Comparison of ENCODE assay signal across 21 cellular contexts in genomic region chr6:42385339-42385738, GRCh38.
DNase-seq lines count a peak whose midpoint lies in the region; ATAC-seq, FAIRE-seq and TF ChIP-seq lines count a peak whose summit lies in the region.
"Had no signal": no experiment of that assay in that cellular context is flagged by ENCODE, and none has a peak within 500 bp of the region (broad histone marks: within the 10 kb centered on the region; RNA-seq: fewer than 3 reads in every experiment).

No MANE protein-coding gene starts in this region.

- intact Hi-C loops in CD8-positive, alpha-beta T cell (cut with DNase I, micrococcal nuclease) = loop anchor here in 1 of 2 experiments (5.0 kb wide), 1 partner anchor 42 kb away; no protein-coding TSS in a partner anchor
- intact Hi-C loops in stomach (cut with DNase I; ENCODE audit: low total_unique reads) = no loop called here

- TF ChIP-seq POLR2A in stomach (IDR thresholded peaks at IDR 0.05) = no peak

- no peaks in the 10 kb centered on the region for H3K9me3 Mint-ChIP-seq in activated CD8-positive, alpha-beta memory T cell treated with anti-CD3 and anti-CD28 coated beads, Interleukin-2, amount 10 ng/mL, durations not matched to agents 7 days and 5 days (ENCODE audit: low read depth)
- H3K9me3 Mint-ChIP-seq in CD8-positive, alpha-beta T cell = no peaks in the 10 kb centered on the region
- H3K9me3 Mint-ChIP-seq: IgD-negative memory B cell had no signal

- TF ChIP-seq CTCF in CD8-positive, alpha-beta T cell (IDR thresholded peaks at IDR 0.05) = no peak
- TF ChIP-seq CTCF in stomach (IDR thresholded peaks at IDR 0.05) = no peak

- peak overlapping the region; percentile 21 for H3K27ac Mint-ChIP-seq in activated CD8-positive, alpha-beta memory T cell treated with anti-CD3 and anti-CD28 coated beads, Interleukin-2, amount 10 ng/mL, durations not matched to agents 7 days and 5 days
- peak overlapping the region; percentile 53 for H3K27ac Mint-ChIP-seq in CD8-positive, alpha-beta T cell
- H3K27ac Mint-ChIP-seq in T-helper 17 cell = peak overlapping the region; percentile 99
- H3K27ac Mint-ChIP-seq: IgD-negative memory B cell had no signal

- H3K4me3 ChIP-seq in CD8-positive, alpha-beta T cell (ENCODE audit: low read depth, low read length) = no peak overlapping the region
- H3K4me3 ChIP-seq in small intestine (ENCODE audit: low read depth in 1 of 2, low read length in 2 of 2) = no peak overlapping the region
- H3K4me3 ChIP-seq in stomach = no peak overlapping the region

- H3K4me1 ChIP-seq in CD8-positive, alpha-beta T cell (ENCODE audit: insufficient read depth, low read length) = peaks cover 73% of the 10 kb centered on the region
- H3K4me1 ChIP-seq in small intestine (ENCODE audit: control insufficient read depth in 2 of 2, insufficient read depth in 1 of 2, low read depth in 1 of 2, low read length in 1 of 2) = peaks cover 0 to 8% of the 10 kb centered on the region in 2 donors
- peaks cover 0 to 23% (median 7%) of the 10 kb centered on the region in 4 donors for H3K4me1 ChIP-seq in stomach
- H3K4me1 ChIP-seq: Caco-2 had no signal

- H3K4me3 Mint-ChIP-seq in activated CD8-positive, alpha-beta memory T cell treated with anti-CD3 and anti-CD28 coated beads, Interleukin-2, amount 10 ng/mL, durations not matched to agents 7 days and 5 days = no peak overlapping the region
- no peak overlapping the region for H3K4me3 Mint-ChIP-seq in CD8-positive, alpha-beta T cell
- no peak overlapping the region for H3K4me3 Mint-ChIP-seq in T-helper 17 cell

- POLR2A ChIA-PET in CD8-positive, alpha-beta T cell (lab: Charles Lee) = interaction anchor here (0.6 kb wide), 1 partner anchor 123 kb away, joined by 3 read pairs; no protein-coding TSS in a partner anchor

- no peaks in the 10 kb centered on the region for H3K36me3 ChIP-seq in CD8-positive, alpha-beta T cell (ENCODE audit: insufficient read depth, low read length)
- H3K36me3 ChIP-seq in small intestine (ENCODE audit: control insufficient read depth in 2 of 2, insufficient read depth in 2 of 2, low read length in 2 of 2) (no peaks in the 10 kb centered on the region), stomach (no peaks in the 10 kb centered on the region)

- no peak for TF ChIP-seq EP300 in stomach (IDR thresholded peaks at IDR 0.05)

- no peak for FAIRE-seq in small intestine (lab: Jason Lieb, UNC)
- FAIRE-seq: GM12892, GM19239 had no signal

- WGBS in small intestine, 3 donors = 11 to 68% (median 44%) methylated on average over 5 of the region's 5 CpGs
- 79 to 86% (median 85%) methylated on average over 5 of the region's 5 CpGs for WGBS in stomach, 5 donors

- peaks cover 96% of the 10 kb centered on the region for H3K4me1 Mint-ChIP-seq in activated CD8-positive, alpha-beta memory T cell treated with anti-CD3 and anti-CD28 coated beads, Interleukin-2, amount 10 ng/mL, durations not matched to agents 7 days and 5 days
- peaks cover 83% of the 10 kb centered on the region for H3K4me1 Mint-ChIP-seq in CD8-positive, alpha-beta T cell (ENCODE audit: low read depth)
- H3K4me1 Mint-ChIP-seq in T-helper 17 cell = peaks cover 57% of the 10 kb centered on the region

- no peaks in the 10 kb centered on the region for H3K27me3 ChIP-seq in CD8-positive, alpha-beta T cell (ENCODE audit: insufficient read depth, low read length)
- no peaks in the 10 kb centered on the region for H3K27me3 ChIP-seq in small intestine (ENCODE audit: control insufficient read depth in 2 of 2, insufficient read depth in 2 of 2, low read length in 2 of 2)
- no peaks in the 10 kb centered on the region for H3K27me3 ChIP-seq in stomach

- ATAC-seq in activated CD8-positive, alpha-beta memory T cell treated with anti-CD3 and anti-CD28 coated beads, Interleukin-2, amount 10 ng/mL, durations not matched to agents 7 days and 5 days = no peak
- ATAC-seq in CD8-positive, alpha-beta T cell = no peak
- ATAC-seq in T-helper 17 cell = no peak
- ATAC-seq: HCT116, Panc1 had no signal

- no peak for DNase-seq in activated CD8-positive, alpha-beta memory T cell treated with anti-CD3 and anti-CD28 coated beads, Interleukin-2, amount 10 ng/mL, durations not matched to agents 7 days and 5 days
- no peak for DNase-seq in activated CD8-positive, alpha-beta memory T cell treated with anti-CD3 and anti-CD28 coated beads for 24 hours
- no peak for DNase-seq in CD8-positive, alpha-beta T cell
- DNase-seq in T-helper 17 cell (no peak), small intestine (peak; percentile 50), HuH-7 (ENCODE audit: low spot score) (no peak), stomach (no peak)
- DNase-seq: Caco-2, DMS79, NCI-H1048, NCI-H1694, NCI-H2029 treated with DMSO at 0.1 percent for 48 hours, NCI-H446 treated with DMSO at 0.1 percent for 48 hours, NCI-H526 treated with DMSO at 0.1 percent for 48 hours, SHP77 treated with DMSO at 0.1 percent for 48 hours had no signal

- CTCF ChIA-PET in activated CD8-positive, alpha-beta memory T cell treated with anti-CD3 and anti-CD28 coated beads, Interleukin-2, amount 10 ng/mL, durations not matched to agents 7 days and 5 days (lab: Charles Lee) = interaction anchor here (1.6 to 1.8 kb wide), 2 partner anchors 17 to 162 kb away, joined by 4 to 6 read pairs; no protein-coding TSS in a partner anchor
- CTCF ChIA-PET in CD8-positive, alpha-beta T cell (lab: Charles Lee) = interaction anchor here (0.8 kb wide), 1 partner anchor 146 kb away, joined by 3 read pairs; no protein-coding TSS in a partner anchor

- H3K9me3 ChIP-seq in CD8-positive, alpha-beta T cell (ENCODE audit: low read length) = no peaks in the 10 kb centered on the region
- H3K9me3 ChIP-seq in T-helper 17 cell (ENCODE audit: control insufficient read depth, low read length, poor library complexity, severe bottlenecking) (no peaks in the 10 kb centered on the region), small intestine (ENCODE audit: control insufficient read depth, low read depth) (no peaks in the 10 kb centered on the region), stomach (no peaks in the 10 kb centered on the region)
- H3K9me3 ChIP-seq: Caco-2 had no signal

- H3K36me3 Mint-ChIP-seq in activated CD8-positive, alpha-beta memory T cell treated with anti-CD3 and anti-CD28 coated beads, Interleukin-2, amount 10 ng/mL, durations not matched to agents 7 days and 5 days = peaks cover 14% of the 10 kb centered on the region
- H3K36me3 Mint-ChIP-seq in CD8-positive, alpha-beta T cell = peaks cover 2% of the 10 kb centered on the region
- no peaks in the 10 kb centered on the region for H3K36me3 Mint-ChIP-seq in T-helper 17 cell (ENCODE audit: low read depth)

- H3K27me3 Mint-ChIP-seq in activated CD8-positive, alpha-beta memory T cell treated with anti-CD3 and anti-CD28 coated beads, Interleukin-2, amount 10 ng/mL, durations not matched to agents 7 days and 5 days = no peaks in the 10 kb centered on the region
- H3K27me3 Mint-ChIP-seq in CD8-positive, alpha-beta T cell (ENCODE audit: low read depth) = no peaks in the 10 kb centered on the region
- no peaks in the 10 kb centered on the region for H3K27me3 Mint-ChIP-seq in T-helper 17 cell

- H3K27ac ChIP-seq in CD8-positive, alpha-beta T cell (ENCODE audit: low read depth, low read length) = no peak overlapping the region
- H3K27ac ChIP-seq in small intestine (ENCODE audit: low read depth in 1 of 2, low read length in 1 of 2) = no peak overlapping the region
- no peak overlapping the region for H3K27ac ChIP-seq in stomach
- H3K27ac ChIP-seq: KMS-11 had no signal

Comparison
In these comparisons a context has a peak if more than half of its experiments do, and no peak if none do; other contexts are left out.
1. H3K27ac Mint-ChIP-seq: peak in every context shown above with its lines; median percentile 99 in T-helper 17 cell; 53 in CD8-positive, alpha-beta T cell; 21 in activated CD8-positive, alpha-beta memory T cell treated with anti-CD3 and anti-CD28 coated beads, Interleukin-2, amount 10 ng/mL, durations not matched to agents 7 days and 5 days.